Comparison of ENCODE assay signal across 8 cellular contexts in the genomic region with DNA sequence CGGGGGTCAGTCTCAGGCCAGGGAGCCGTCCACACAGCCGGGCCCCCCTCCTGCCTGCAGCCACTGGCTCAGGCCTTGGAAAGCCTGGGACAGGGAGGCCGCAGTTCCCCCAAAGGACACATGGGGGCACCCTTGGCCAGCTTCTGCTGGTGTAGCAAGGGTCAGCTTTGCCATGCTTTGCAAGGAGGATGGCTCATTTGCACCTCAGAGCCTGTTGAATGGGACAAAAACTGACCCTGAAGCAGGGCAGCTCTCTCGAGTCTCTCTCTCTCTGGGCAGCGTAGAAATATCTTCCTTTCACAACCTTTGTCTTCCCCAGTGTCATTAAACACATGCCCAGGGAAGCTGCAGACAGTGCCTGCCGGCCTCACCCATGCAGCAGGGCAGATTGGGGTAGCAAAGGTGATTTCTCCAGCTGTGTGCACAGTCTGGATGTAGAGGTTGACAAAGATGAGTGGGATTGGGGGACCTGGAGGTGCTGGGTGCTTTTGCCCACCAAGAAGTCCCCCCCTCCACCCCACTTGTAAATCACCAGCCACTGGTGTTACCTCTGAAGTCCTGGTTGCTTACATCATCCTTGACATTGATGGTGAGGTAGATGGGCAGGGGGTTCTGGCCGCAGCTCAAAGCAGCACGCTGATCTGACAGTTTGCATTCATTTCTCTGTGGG. TPM values are rescaled to one million over a fixed set of nuclear protein-coding genes. Genes with fewer than 3 reads are reported as not detected.
DNase-seq lines count a peak whose midpoint lies in the region; ATAC-seq and TF ChIP-seq lines count a peak whose summit lies in the region.

No MANE protein-coding gene starts in this region.

- POLR2A ChIA-PET in AG04450 (lab: Yijun Ruan, JAX) = no interaction called here

- H3K4me3 ChIP-seq in AG04450 (ENCODE audit: low read depth, low read length) (no peak overlapping the region), cardiac fibroblast (replicated peaks in 1 of 2; ENCODE audit: low read depth in 2 of 2, low read length in 2 of 2) (no peak overlapping the region), kidney epithelial cell (ENCODE audit: low read depth, low read length) (no peak overlapping the region)

- TF ChIP-seq CTCF in AG04450 (IDR thresholded peaks at IDR 0.05; ENCODE audit: low read depth, low read length) = peak; percentile 97
- TF ChIP-seq CTCF in cardiac fibroblast (IDR thresholded peaks at IDR 0.05; ENCODE audit: low read depth, low read length) = peak; percentile 100
- TF ChIP-seq CTCF in kidney epithelial cell (IDR thresholded peaks at IDR 0.05; ENCODE audit: insufficient read depth, low read length, poor library complexity, severe bottlenecking) = peak; percentile 98

- CTCF ChIA-PET in AG04450 (lab: Charles Lee) = interaction anchor here (0.6 to 5.4 kb wide), 27 partner anchors 9 to 468 kb away, joined by 3 to 81 read pairs (median 4); a partner anchor contains a TSS

- DNase-seq in AG04450 (ENCODE audit: low read depth, low spot score) = peak; percentile 34
- DNase-seq in NCI-H146 (lab: John Stamatoyannopoulos, UW) = peak; percentile 53
- peak; percentile 63 for DNase-seq in activated CD4-positive, CD25-positive, alpha-beta regulatory T cell treated with anti-CD3 and anti-CD28 coated beads, Interleukin-2, amount 50 U/mL, for 16 hours (ENCODE audit: low read depth, low spot score)
- DNase-seq in cardiac fibroblast (ENCODE audit: low read depth in 2 of 2) = peak; percentile 79 to 80
- no peak for DNase-seq in kidney epithelial cell (ENCODE audit: low read depth)
- DNase-seq in stimulated activated CD4-positive, alpha-beta T cell treated with anti-CD3 and anti-CD28 coated beads, Interleukin-1b, Interleukin-23, amount 100 ng/mL, for 48 hours = peak; percentile 86
- no peak for DNase-seq in NCI-H187 treated with DMSO at 0.1 percent for 48 hours (lab: John Stamatoyannopoulos, UW)

- H3K27ac ChIP-seq in AG04450 (ENCODE audit: low read depth, low read length) = no peak overlapping the region

- H3K9me3 ChIP-seq in AG04450 (ENCODE audit: control insufficient read depth, insufficient read depth, low read length) = no peaks in the 10 kb centered on the region

- H3K27me3 ChIP-seq in AG04450 (ENCODE audit: control insufficient read depth, insufficient read depth, low read length) (peaks cover 28% of the 10 kb centered on the region), kidney epithelial cell (ENCODE audit: control insufficient read depth, insufficient read depth, low read length) (no peaks in the 10 kb centered on the region)

- TF ChIP-seq POLR2A in GM18505 (IDR thresholded peaks at IDR 0.05; ENCODE audit: borderline replicate concordance, extremely low read depth, insufficient read depth, insufficient read length) = no peak

- ATAC-seq in GM18505 (IDR thresholded peaks at IDR 0.05; ENCODE audit: unreplicated experiment) = peak; percentile 52

- no peaks in the 10 kb centered on the region for H3K36me3 ChIP-seq in kidney epithelial cell (ENCODE audit: control insufficient read depth, insufficient read depth, low read length)

RNA-seq across cellular contexts. Expression of a gene that starts 17.4 kb away (rescaled TPM):
- 19.3 and 22.4 TPM in 2 replicates for polyA plus RNA-seq in AG04450 (2011; rRNA removed)
- 27.8 and 32.8 TPM in 2 replicates for polyA minus RNA-seq in AG04450 (2011; rRNA and poly(A)+ RNA removed)
- 30.1 and 33.7 TPM in 2 replicates for total RNA-seq in kidney epithelial cell

RNA-seq across cellular contexts. Expression of a gene that starts 31.1 kb away (rescaled TPM):
- polyA plus RNA-seq in AG04450 (2011; rRNA removed) = not detected in 2 replicates
- polyA minus RNA-seq in AG04450 (2011; rRNA and poly(A)+ RNA removed) = not detected in 2 replicates
- total RNA-seq in kidney epithelial cell = not detected in 2 replicates

Comparison
In these comparisons a context has a peak if more than half of its experiments do, and no peak if none do; other contexts are left out.
1. DNase-seq: peak in AG04450 (single experiment), NCI-H146 (single experiment), activated CD4-positive, CD25-positive, alpha-beta regulatory T cell treated with anti-CD3 and anti-CD28 coated beads, Interleukin-2, amount 50 U/mL, for 16 hours (single experiment), cardiac fibroblast (2 of 2) and stimulated activated CD4-positive, alpha-beta T cell treated with anti-CD3 and anti-CD28 coated beads, Interleukin-1b, Interleukin-23, amount 100 ng/mL, for 48 hours (single experiment); none in kidney epithelial cell (single experiment) and NCI-H187 treated with DMSO at 0.1 percent for 48 hours (single experiment).
2. Peak in every context shown above with its lines, with median percentiles within 50 percentile points of each other: CTCF ChIP-seq.